In the genomic region with DNA sequence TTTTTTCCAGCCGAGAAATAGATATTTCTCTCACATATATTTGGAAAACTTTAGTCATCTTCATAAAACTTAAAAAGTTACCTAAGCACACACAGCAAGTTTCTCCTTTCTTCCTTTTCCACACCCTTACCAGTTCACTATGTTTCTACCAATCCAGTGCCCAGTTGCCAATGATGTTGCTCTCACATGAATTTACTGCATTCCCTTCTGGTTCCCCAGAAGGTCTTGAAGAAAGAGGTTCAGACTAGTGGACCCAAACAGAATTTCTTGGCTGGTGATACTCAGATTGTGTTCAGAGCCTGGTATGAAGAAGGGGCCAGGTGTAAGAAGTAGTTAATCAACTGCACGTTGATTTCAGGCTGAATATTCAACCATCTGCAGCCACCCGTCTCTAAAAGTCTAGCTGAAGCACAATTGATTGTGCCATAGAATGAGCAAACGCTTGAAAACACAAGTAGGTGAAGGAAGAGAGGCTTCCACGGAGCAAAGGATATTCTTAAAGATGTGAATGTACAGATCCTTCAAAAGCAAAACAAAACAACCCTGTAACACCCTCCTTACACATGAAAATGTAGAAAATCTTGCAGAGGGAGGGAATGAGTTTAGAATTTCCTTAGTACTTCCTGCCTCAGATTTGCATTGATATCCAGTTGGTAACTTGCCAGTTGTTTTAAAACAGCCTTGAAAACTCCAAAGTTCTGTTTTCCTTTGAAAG, we compare ENCODE assay signal across 9 cellular contexts. TPM values are rescaled to one million over a fixed set of nuclear protein-coding genes. Genes with fewer than 3 reads are reported as not detected.
A peak's percentile ranks its signal among the peaks of the same experiment; 100 is the strongest.
DNase-seq lines count a peak whose midpoint lies in the region; FAIRE-seq and TF ChIP-seq lines count a peak whose summit lies in the region.
"Had no signal": no experiment of that assay in that cellular context is flagged by ENCODE, and none has a peak within 500 bp of the region (broad histone marks: within the 10 kb centered on the region; RNA-seq: fewer than 3 reads in every experiment).

No MANE protein-coding gene starts in this region.

- H3K9ac ChIP-seq in endothelial cell of umbilical vein (replicated peaks; ENCODE audit: extremely low read depth, insufficient read depth, low read length) (peak overlapping the region; percentile 53), neural progenitor cell (no peak overlapping the region)

- H3K27me3 ChIP-seq in endothelial cell of umbilical vein (ENCODE audit: control insufficient read depth in 2 of 2, insufficient read depth in 2 of 2, low read length in 2 of 2) (no peaks in the 10 kb centered on the region), neural progenitor cell (no peaks in the 10 kb centered on the region)

- H3K4me2 ChIP-seq in endothelial cell of umbilical vein (ENCODE audit: insufficient read depth, low read length) (peak overlapping the region; percentile 96), neural progenitor cell (peak overlapping the region; percentile 33)

- peaks cover 16% of the 10 kb centered on the region for H3F3A ChIP-seq in neural progenitor cell (ENCODE audit: low read depth)

- no peaks in the 10 kb centered on the region for H3K9me3 Mint-ChIP-seq in neural progenitor cell

- H3K36me3 Mint-ChIP-seq in neural progenitor cell, result no peaks in the 10 kb centered on the region

- H2AFZ ChIP-seq in endothelial cell of umbilical vein (ENCODE audit: low read depth, low read length) (no peak overlapping the region), neural progenitor cell (replicated peaks) (peak overlapping the region; percentile 97)

- no peaks in the 10 kb centered on the region for H3K36me3 ChIP-seq in endothelial cell of umbilical vein (ENCODE audit: control insufficient read depth in 2 of 2, extremely low read depth in 1 of 2, insufficient read depth in 2 of 2, low read length in 2 of 2)
- H3K36me3 ChIP-seq in neural progenitor cell, result no peaks in the 10 kb centered on the region

- DNase-seq in AG10803 (ENCODE audit: low read depth) (peak; percentile 46), LHCN-M2 (ENCODE audit: low read depth) (peak; percentile 76), endothelial cell of umbilical vein (ENCODE audit: low read depth, low spot score) (peak; percentile 71), neural progenitor cell (ENCODE audit: low spot score) (no peak), GM13977 (ENCODE audit: low spot score) (no peak), midbrain (lab: John Stamatoyannopoulos, UW) (no peak), NCI-H1694 (lab: John Stamatoyannopoulos, UW) (no peak), T-helper 9 cell (no peak)
- DNase-seq: effector CD8-positive, alpha-beta T cell had no signal

- POLR2A ChIA-PET in endothelial cell of umbilical vein (lab: Charles Lee), result no interaction called here

- BruUV-seq in endothelial cell of umbilical vein (replicated peaks; lab: Mats Ljungman, UMichigan), result no TSS peak

- dilution Hi-C loops in endothelial cell of umbilical vein (cut with MboI; ENCODE audit: extremely low pct_ligation_motif_present, low sequenced_read_pairs), result no loop called here

- H3K9me3 ChIP-seq in endothelial cell of umbilical vein (replicated peaks; ENCODE audit: control insufficient read depth, insufficient read depth, low read length) (no peaks in the 10 kb centered on the region), neural progenitor cell (ENCODE audit: low read depth) (no peaks in the 10 kb centered on the region)

- H3K4me1 ChIP-seq in endothelial cell of umbilical vein (ENCODE audit: control insufficient read depth, extremely low read depth, insufficient read depth, low read length) (peaks cover 33% of the 10 kb centered on the region), neural progenitor cell (peaks cover 26% of the 10 kb centered on the region)

- H3K27ac ChIP-seq in endothelial cell of umbilical vein (ENCODE audit: insufficient read depth, low read depth, low read length) (peak overlapping the region; percentile 51), neural progenitor cell (no peak overlapping the region)

- CTCF ChIA-PET in endothelial cell of umbilical vein (lab: Charles Lee), result interaction anchor here (1.0 kb wide), 1 partner anchor 369 kb away, joined by 3 read pairs; no protein-coding TSS in a partner anchor

- in situ Hi-C loops in GM13977 (cut with MboI; ENCODE audit: low pct_unique_long_range_greater_than_20kb, low sequenced_read_pairs, unreplicated experiment), result no loop called here

- H3K27ac Mint-ChIP-seq in neural progenitor cell, result peak overlapping the region; percentile 2

- FAIRE-seq in endothelial cell of umbilical vein (lab: Jason Lieb, UNC), result peak; percentile 56

- peaks cover 2% of the 10 kb centered on the region for H3K27me3 Mint-ChIP-seq in neural progenitor cell (ENCODE audit: insufficient read depth, low read depth)

- intact Hi-C loops in endothelial cell of umbilical vein (cut with micrococcal nuclease), result loop anchor here (10.0 kb wide), 1 partner anchor 1469 kb away; no protein-coding TSS in a partner anchor

- peak; percentile 21; the same call in 1 of the 2 replicates for TF ChIP-seq CTCF in AG10803 (conservative IDR thresholded peaks at IDR 0.05; ENCODE audit: low read length)
- no peak for TF ChIP-seq CTCF in endothelial cell of umbilical vein (IDR thresholded peaks at IDR 0.05; ENCODE audit: extremely low read depth in 1 of 2, insufficient read depth in 1 of 2, low read depth in 1 of 2, low read length in 2 of 2)
- TF ChIP-seq CTCF in neural progenitor cell (IDR thresholded peaks at IDR 0.05), result no peak
- no peak for TF ChIP-seq CTCF in GM13977 (IDR thresholded peaks at IDR 0.05; ENCODE audit: extremely low read depth, insufficient read depth, missing control alignments)

- H4K20me1 ChIP-seq in endothelial cell of umbilical vein (replicated peaks; ENCODE audit: control insufficient read depth, extremely low read depth, insufficient read depth, low read length) (peaks cover 2% of the 10 kb centered on the region), neural progenitor cell (ENCODE audit: low read depth) (no peaks in the 10 kb centered on the region)

- H3K79me2 ChIP-seq in endothelial cell of umbilical vein (ENCODE audit: control insufficient read depth, insufficient read depth, low read length), result peaks cover 79% of the 10 kb centered on the region
- H3K79me2 ChIP-seq in neural progenitor cell (ENCODE audit: low read depth), result no peaks in the 10 kb centered on the region

- no peak for TF ChIP-seq POLR2A in endothelial cell of umbilical vein (IDR thresholded peaks at IDR 0.05; ENCODE audit: low read depth, low read length)

- H3K9me1 ChIP-seq in endothelial cell of umbilical vein (replicated peaks; ENCODE audit: control insufficient read depth, extremely low read depth, insufficient read depth, low read length), result no peaks in the 10 kb centered on the region

- H3K4me3 ChIP-seq in AG10803 (ENCODE audit: low read length) (peak overlapping the region; percentile 89), endothelial cell of umbilical vein (replicated peaks in 1 of 3; ENCODE audit: insufficient read depth in 1 of 3, low read depth in 1 of 3, low read length in 3 of 3) (peak overlapping the region; percentile 5 to 66 (median 7)), neural progenitor cell (no peak overlapping the region)

- H3K4me3 Mint-ChIP-seq in neural progenitor cell, result no peak overlapping the region

- peaks cover 58% of the 10 kb centered on the region for H3K4me1 Mint-ChIP-seq in neural progenitor cell

TF ChIP-seq in endothelial cell of umbilical vein, 7 proteins besides CTCF, POLR2A, EP300 and RAD21:
- TF ChIP-seq POLR2AphosphoS5 (IDR thresholded peaks at IDR 0.05; ENCODE audit: insufficient read depth, low read depth, low read length) (no peak), GATA2 (IDR thresholded peaks at IDR 0.05; ENCODE audit: insufficient read depth, insufficient read length, low read depth, low read length) (peak; percentile 70)
TF ChIP-seq in endothelial cell of umbilical vein: peak in this region for 1.

RNA-seq across cellular contexts. Expression of a gene that starts 4.6 kb away (rescaled TPM):
- 13.3 and 13.8 TPM in 2 replicates for total RNA-seq in LHCN-M2 (2014; rRNA removed)
- polyA plus RNA-seq in LHCN-M2 (2012), result 11.7 TPM
- 37.3 and 42.3 TPM in 2 replicates for total RNA-seq in endothelial cell of umbilical vein
- polyA plus RNA-seq in endothelial cell of umbilical vein, result 13.6 and 16.3 TPM in 2 replicates
- polyA plus RNA-seq in endothelial cell of umbilical vein (2011; cell fraction: cytosol; rRNA removed), result 11.4 and 11.9 TPM in 2 replicates
- polyA plus RNA-seq in endothelial cell of umbilical vein (2011; cell fraction: nucleus; rRNA removed), result 42.3 and 46.1 TPM in 2 replicates
- 8.2 and 10.2 TPM in 2 replicates for polyA plus RNA-seq in endothelial cell of umbilical vein (2012)
- 95.1 and 103 TPM in 2 replicates for polyA minus RNA-seq in endothelial cell of umbilical vein
- polyA minus RNA-seq in endothelial cell of umbilical vein (2011; cell fraction: cytosol; rRNA and poly(A)+ RNA removed), result 7.3 TPM
- 142 and 159 TPM in 2 replicates for polyA minus RNA-seq in endothelial cell of umbilical vein (2011; cell fraction: nucleus; rRNA and poly(A)+ RNA removed)
- 0.47 and 0.65 TPM in 2 replicates for total RNA-seq in neural progenitor cell (ENCODE audit: low replicate concordance)

Comparison
In these comparisons a context has a peak if more than half of its experiments do, and no peak if none do; other contexts are left out.
1. DNase-seq: peak in AG10803 (single experiment), LHCN-M2 (single experiment) and endothelial cell of umbilical vein (single experiment); none in neural progenitor cell (single experiment), GM13977 (single experiment), midbrain (single experiment), NCI-H1694 (single experiment) and T-helper 9 cell (single experiment).